ENCODE assay signal across 24 cellular contexts in the genomic region with DNA sequence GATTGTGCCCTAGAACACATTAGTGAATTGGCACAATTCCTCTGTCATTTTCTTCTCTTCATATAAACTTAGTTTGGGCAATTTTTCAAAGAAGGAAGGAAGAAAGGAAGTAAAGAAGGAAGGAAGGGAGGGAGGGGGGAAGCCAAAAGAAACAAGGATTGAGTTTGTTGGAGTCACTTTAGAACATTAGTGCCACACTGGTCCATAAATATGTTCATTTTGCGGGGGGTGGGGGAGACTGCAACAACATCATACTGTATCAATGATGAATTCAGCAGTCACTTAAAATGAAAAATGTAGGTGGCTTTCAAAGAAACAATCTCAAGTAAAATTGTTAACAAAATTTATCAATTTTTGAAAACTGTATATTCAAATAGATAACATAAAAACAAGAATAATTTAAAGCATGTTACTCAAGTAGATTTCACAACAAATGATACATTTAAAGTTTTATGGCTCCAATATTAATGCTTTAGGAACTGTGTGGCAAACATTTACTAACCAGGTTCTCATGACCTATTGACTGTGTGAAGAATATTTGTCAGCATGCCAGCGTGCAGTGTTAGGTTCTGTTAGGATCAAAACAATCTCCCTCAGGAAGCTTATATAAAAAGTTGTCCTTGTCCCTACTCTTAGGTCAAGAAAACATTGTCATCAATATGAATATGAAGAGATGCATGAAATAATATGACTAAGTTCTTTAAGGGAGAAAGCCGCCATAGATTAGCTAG.
A peak's percentile ranks its signal among the peaks of the same experiment; 100 is the strongest.
DNase-seq lines count a peak whose midpoint lies in the region; ATAC-seq and TF ChIP-seq lines count a peak whose summit lies in the region.
"Had no signal": no experiment of that assay in that cellular context is flagged by ENCODE, and none has a peak within 500 bp of the region (broad histone marks: within the 10 kb centered on the region; RNA-seq: fewer than 3 reads in every experiment).

No MANE protein-coding gene starts in this region.

- TF ChIP-seq POLR2A in gastrocnemius medialis (IDR thresholded peaks at IDR 0.05): no peak

- H3K27ac ChIP-seq in gastrocnemius medialis: peak overlapping the region; percentile 27 to 49 (median 42)
- H3K27ac ChIP-seq: gastroesophageal sphincter, testis had no signal

- H3K4me1 Mint-ChIP-seq in activated CD4-positive, alpha-beta T cell treated with anti-CD3 and anti-CD28 coated beads for 36 hours: no peaks in the 10 kb centered on the region
- H3K4me1 Mint-ChIP-seq: activated B cell treated with CpG ODN at 0.5 μM for 24 hours; activated CD4-positive, alpha-beta memory T cell treated with anti-CD3 and anti-CD28 coated beads, Interleukin-2, amount 10 ng/mL, durations not matched to agents 7 days and 5 days; CD4-positive, CD25-positive, alpha-beta regulatory T cell; stimulated activated memory B cell treated with anti-CD40 and anti-IgM and Interleukin-4, amounts not matched to agents 10 μg/mL and 1 μg/mL and 100 μg/mL, for 72 hours had no signal

- H3K4me3 ChIP-seq in cardiac fibroblast (replicated peaks in 1 of 2; ENCODE audit: low read depth in 2 of 2, low read length in 2 of 2): no peak overlapping the region
- H3K4me3 ChIP-seq in gastrocnemius medialis: no peak overlapping the region
- H3K4me3 ChIP-seq: gastroesophageal sphincter, mucosa of descending colon, testis had no signal

- in situ Hi-C loops in gastrocnemius medialis (cut with MboI; ENCODE audit: low sequenced_read_pairs in 4 of 4): no loop called here

- intact Hi-C loops in gastrocnemius medialis (cut with DNase I; ENCODE audit: low total_unique reads): loop anchor here (5.0 kb wide), 1 partner anchor 45 kb away; no protein-coding TSS in a partner anchor
- intact Hi-C loops in activated CD4-positive, alpha-beta T cell treated with anti-CD3 and anti-CD28 coated beads for 36 hours (cut with DNase I, micrococcal nuclease): no loop called here
- intact Hi-C loops in posterior cingulate gyrus (cut with DNase I): no loop called here

- CTCF ChIA-PET in activated CD4-positive, alpha-beta T cell treated with anti-CD3 and anti-CD28 coated beads for 36 hours (lab: Charles Lee): interaction anchor here (0.6 kb wide), 1 partner anchor 521 kb away, joined by 4 read pairs; no protein-coding TSS in a partner anchor

- no peak overlapping the region for H3K27ac Mint-ChIP-seq in activated CD4-positive, alpha-beta T cell treated with anti-CD3 and anti-CD28 coated beads for 36 hours
- H3K27ac Mint-ChIP-seq: activated B cell treated with CpG ODN at 0.5 μM for 24 hours; activated CD4-positive, alpha-beta memory T cell treated with anti-CD3 and anti-CD28 coated beads, Interleukin-2, amount 10 ng/mL, durations not matched to agents 7 days and 5 days; CD4-positive, CD25-positive, alpha-beta regulatory T cell; stimulated activated memory B cell treated with anti-CD40 and anti-IgM and Interleukin-4, amounts not matched to agents 10 μg/mL and 1 μg/mL and 100 μg/mL, for 72 hours had no signal

- no peak overlapping the region for H3K4me3 Mint-ChIP-seq in activated CD4-positive, alpha-beta T cell treated with anti-CD3 and anti-CD28 coated beads for 36 hours
- H3K4me3 Mint-ChIP-seq: activated B cell treated with CpG ODN at 0.5 μM for 24 hours; activated CD4-positive, alpha-beta memory T cell treated with anti-CD3 and anti-CD28 coated beads, Interleukin-2, amount 10 ng/mL, durations not matched to agents 7 days and 5 days; CD4-positive, CD25-positive, alpha-beta regulatory T cell; stimulated activated memory B cell treated with anti-CD40 and anti-IgM and Interleukin-4, amounts not matched to agents 10 μg/mL and 1 μg/mL and 100 μg/mL, for 72 hours had no signal

- H3K4me1 ChIP-seq in gastrocnemius medialis: peaks cover 26 to 30% of the 10 kb centered on the region in 2 donors
- H3K4me1 ChIP-seq: testis had no signal

- no peaks in the 10 kb centered on the region for H3K9me3 Mint-ChIP-seq in activated CD4-positive, alpha-beta T cell treated with anti-CD3 and anti-CD28 coated beads for 36 hours (ENCODE audit: low read depth)
- H3K9me3 Mint-ChIP-seq: activated B cell treated with CpG ODN at 0.5 μM for 24 hours; activated CD4-positive, alpha-beta memory T cell treated with anti-CD3 and anti-CD28 coated beads, Interleukin-2, amount 10 ng/mL, durations not matched to agents 7 days and 5 days; stimulated activated memory B cell treated with anti-CD40 and anti-IgM and Interleukin-4, amounts not matched to agents 10 μg/mL and 1 μg/mL and 100 μg/mL, for 72 hours had no signal

- no peaks in the 10 kb centered on the region for H3K36me3 ChIP-seq in gastrocnemius medialis
- H3K36me3 ChIP-seq: gastroesophageal sphincter had no signal

- H3K36me3 Mint-ChIP-seq in activated CD4-positive, alpha-beta T cell treated with anti-CD3 and anti-CD28 coated beads for 36 hours (ENCODE audit: low read depth): no peaks in the 10 kb centered on the region
- H3K36me3 Mint-ChIP-seq: CD4-positive, CD25-positive, alpha-beta regulatory T cell; stimulated activated memory B cell treated with anti-CD40 and anti-IgM and Interleukin-4, amounts not matched to agents 10 μg/mL and 1 μg/mL and 100 μg/mL, for 72 hours had no signal

- TF ChIP-seq CTCF in cardiac fibroblast (IDR thresholded peaks at IDR 0.05; ENCODE audit: low read depth, low read length) (no peak), gastrocnemius medialis (IDR thresholded peaks at IDR 0.05 in 4 of 5, conservative IDR thresholded peaks at IDR 0.05 in 1 of 5) (no peak)

- POLR2A ChIA-PET in activated CD4-positive, alpha-beta T cell treated with anti-CD3 and anti-CD28 coated beads for 36 hours (lab: Charles Lee): no interaction called here

- ATAC-seq in gastrocnemius medialis: no peak
- no peak for ATAC-seq in GM18502 (IDR thresholded peaks at IDR 0.05; ENCODE audit: poor library complexity, unreplicated experiment)
- ATAC-seq in activated CD4-positive, alpha-beta T cell treated with anti-CD3 and anti-CD28 coated beads for 36 hours: no peak
- ATAC-seq: gastroesophageal sphincter; left ventricle myocardium superior; mucosa of descending colon; stimulated activated memory B cell treated with anti-CD40 and anti-IgM and Interleukin-4, amounts not matched to agents 10 μg/mL and 1 μg/mL and 100 μg/mL, for 72 hours had no signal

- H3K9me3 ChIP-seq in gastrocnemius medialis: no peaks in the 10 kb centered on the region
- H3K9me3 ChIP-seq: gastroesophageal sphincter, mucosa of descending colon, SK-N-SH, testis had no signal

- no peaks in the 10 kb centered on the region for H3K27me3 ChIP-seq in gastrocnemius medialis
- H3K27me3 ChIP-seq: gastroesophageal sphincter, testis had no signal

- no peaks in the 10 kb centered on the region for H3K27me3 Mint-ChIP-seq in activated CD4-positive, alpha-beta T cell treated with anti-CD3 and anti-CD28 coated beads for 36 hours
- H3K27me3 Mint-ChIP-seq: activated B cell treated with CpG ODN at 0.5 μM for 24 hours; activated CD4-positive, alpha-beta memory T cell treated with anti-CD3 and anti-CD28 coated beads, Interleukin-2, amount 10 ng/mL, durations not matched to agents 7 days and 5 days; CD4-positive, CD25-positive, alpha-beta regulatory T cell; stimulated activated memory B cell treated with anti-CD40 and anti-IgM and Interleukin-4, amounts not matched to agents 10 μg/mL and 1 μg/mL and 100 μg/mL, for 72 hours had no signal

- DNase-seq in M059J (ENCODE audit: low read depth) (peak; percentile 56), cardiac fibroblast (ENCODE audit: low read depth in 2 of 2) (peak; percentile 16 to 19), kidney glomerular epithelial cell (lab: John Stamatoyannopoulos, UW) (peak; percentile 61), gastrocnemius medialis (no peak), DMS79 treated with DMSO at 0.1 percent for 48 hours (lab: John Stamatoyannopoulos, UW) (no peak), posterior cingulate gyrus (no peak)
- no peak for DNase-seq in activated CD4-positive, alpha-beta T cell treated with anti-CD3 and anti-CD28 coated beads for 36 hours
- DNase-seq: activated B cell treated with CpG ODN at 0.5 μM for 24 hours; activated CD4-positive, alpha-beta memory T cell treated with anti-CD3 and anti-CD28 coated beads, Interleukin-2, amount 10 ng/mL, durations not matched to agents 7 days and 5 days; activated naive CD4-positive, alpha-beta T cell treated with Interleukin-2 at 50 U/mL for 16 hours; activated T-cell treated with anti-CD3 and anti-CD28 coated beads, Interleukin-2, amount 50 U/mL, for 1 hour; CD4-positive, CD25-positive, alpha-beta regulatory T cell; DMS53; IMR-90; left ventricle myocardium superior; mucosa of descending colon; NCI-H1436; NCI-H510A treated with DMSO at 0.1 percent for 48 hours; NK-92 treated with Interleukin-12 subunit alpha and Interleukin-12 subunit beta, amount 100 ng/mL, for 24 hours; SK-N-SH; testis had no signal

Comparison
In these comparisons a context has a peak if more than half of its experiments do, and no peak if none do; other contexts are left out.
1. DNase-seq: peak in M059J (single experiment), cardiac fibroblast (2 of 2) and kidney glomerular epithelial cell (single experiment); none in gastrocnemius medialis (0 of 2), DMS79 treated with DMSO at 0.1 percent for 48 hours (single experiment), activated CD4-positive, alpha-beta T cell treated with anti-CD3 and anti-CD28 coated beads for 36 hours (single experiment) and posterior cingulate gyrus (0 of 10).